In the genomic region with DNA sequence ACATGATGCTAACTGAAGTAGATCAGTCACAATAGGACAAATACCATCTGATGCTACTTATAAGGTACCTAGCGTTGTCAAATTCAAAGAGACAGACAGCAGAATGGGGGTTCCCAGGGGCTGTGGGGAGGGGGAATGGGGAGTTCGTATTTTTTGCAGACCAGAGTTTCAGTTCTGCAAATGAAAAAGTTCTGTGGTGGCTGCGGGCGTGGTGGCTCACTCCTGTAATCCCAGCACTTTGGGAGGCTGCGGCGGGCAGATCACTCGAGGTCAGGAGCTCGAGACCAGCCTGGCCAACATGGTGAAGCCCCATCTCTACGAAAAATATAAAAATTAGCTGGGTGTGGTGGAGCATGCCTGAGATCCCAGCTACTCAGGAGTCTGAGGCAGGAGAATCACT, we compare ENCODE assay signal across 1 cellular context.
TF ChIP-seq lines count a peak whose summit lies in the region.

No MANE protein-coding gene starts in this region.

TF ChIP-seq in GM12878, 131 proteins besides CTCF, POLR2A, EP300 and RAD21 (continued from another document):
- TF ChIP-seq SKIL (IDR thresholded peaks at IDR 0.05; ENCODE audit: low read depth, poor library complexity, severe bottlenecking) (peak; percentile 76), NR2F1 (conservative IDR thresholded peaks at IDR 0.05) (peak; percentile 92), ZSCAN29 (IDR thresholded peaks at IDR 0.05) (no peak), IRF3 (IDR thresholded peaks at IDR 0.05) (no peak), POU2F2 (IDR thresholded peaks at IDR 0.05; ENCODE audit: borderline replicate concordance, low read depth, low read length) (no peak)
